ENCODE assay signal across 9 cellular contexts in genomic region chr4:189202182-189202868, GRCh38.
DNase-seq lines count a peak whose midpoint lies in the region; ATAC-seq and TF ChIP-seq lines count a peak whose summit lies in the region.
"Had no signal": no experiment of that assay in that cellular context is flagged by ENCODE, and none has a peak within 500 bp of the region (broad histone marks: within the 10 kb centered on the region; RNA-seq: fewer than 3 reads in every experiment).

No MANE protein-coding gene starts in this region.

- BruUV-seq in Caco-2 (replicated peaks; lab: Mats Ljungman, UMichigan), result no TSS peak

- TF ChIP-seq POLR2A in transverse colon (IDR thresholded peaks at IDR 0.05), result no peak

- H3K9me3 ChIP-seq in Caco-2 (no peaks in the 10 kb centered on the region), MG63 (no peaks in the 10 kb centered on the region), transverse colon (no peaks in the 10 kb centered on the region)

- POLR2A ChIA-PET in Caco-2 (lab: Charles Lee), result no interaction called here

- peak; percentile 63 for ATAC-seq in GM19452 (IDR thresholded peaks at IDR 0.05; ENCODE audit: unreplicated experiment)

- intact Hi-C loops in Caco-2 (cut with micrococcal nuclease; ENCODE audit: unreplicated experiment), result no loop called here
- intact Hi-C loops in transverse colon (cut with DNase I; ENCODE audit: low total_unique reads), result no loop called here

- H3K36me3 Mint-ChIP-seq in Caco-2 (ENCODE audit: insufficient read depth, unreplicated experiment), result no peaks in the 10 kb centered on the region

- H3K9me3 Mint-ChIP-seq in Caco-2 (ENCODE audit: unreplicated experiment), result peaks cover 4% of the 10 kb centered on the region

- CTCF ChIA-PET in Caco-2 (lab: Charles Lee), result no interaction called here

- no peak overlapping the region for H3K4me3 Mint-ChIP-seq in Caco-2 (ENCODE audit: unreplicated experiment)
- H3K4me3 Mint-ChIP-seq: stimulated activated naive CD8-positive, alpha-beta T cell treated with anti-CD3 and anti-CD28 coated beads, Interleukin-15, Interleukin-2, amounts not matched to agents 100 ng/mL and 50 ng/mL, for 24 hours had no signal

- H3K27me3 ChIP-seq in Caco-2 (replicated peaks; ENCODE audit: control insufficient read depth, insufficient read depth, low read length) (no peaks in the 10 kb centered on the region), MG63 (no peaks in the 10 kb centered on the region), transverse colon (no peaks in the 10 kb centered on the region)

- H3K4me1 Mint-ChIP-seq in Caco-2 (ENCODE audit: low read depth, unreplicated experiment), result no peaks in the 10 kb centered on the region

- DNase-seq in Caco-2 (peak in 1 of 2 experiments; percentile 32), MG63 (peak; percentile 76), SKM-1 (lab: John Stamatoyannopoulos, UW; ENCODE audit: unreplicated experiment) (peak; percentile 33), epithelial cell of prostate (ENCODE audit: low read depth, low spot score) (peak; percentile 5), myocyte (ENCODE audit: low read depth) (peak; percentile 64), transverse colon (peak; percentile 24)
- no peak for DNase-seq in central memory CD4-positive, alpha-beta T cell

- H3K4me1 ChIP-seq in Caco-2, result no peaks in the 10 kb centered on the region
- peaks cover 0 to 7% (median 0%) of the 10 kb centered on the region in 4 donors for H3K4me1 ChIP-seq in transverse colon

- in situ Hi-C loops in transverse colon (cut with MboI; ENCODE audit: low pct_ligation_motif_present in 1 of 4, low pct_unique_long_range_greater_than_20kb in 1 of 4, low sequenced_read_pairs in 3 of 4), result no loop called here

- no peak overlapping the region for H3K4me3 ChIP-seq in Caco-2 (ENCODE audit: low read depth, low read length)
- H3K4me3 ChIP-seq in MG63, result peak overlapping the region; percentile 35
- H3K4me3 ChIP-seq in transverse colon, result peak overlapping the region in 1 of 4 donors; percentile 25

- H3K27ac Mint-ChIP-seq in Caco-2 (ENCODE audit: unreplicated experiment), result no peak overlapping the region
- H3K27ac Mint-ChIP-seq: stimulated activated naive CD8-positive, alpha-beta T cell treated with anti-CD3 and anti-CD28 coated beads, Interleukin-15, Interleukin-2, amounts not matched to agents 100 ng/mL and 50 ng/mL, for 24 hours had no signal

- H3K27ac ChIP-seq in epithelial cell of prostate (no peak overlapping the region), transverse colon (no peak overlapping the region)

- WGBS in transverse colon (ENCODE audit: low coverage in 1 of 2), 2 donors, result 8 to 18% methylated on average over 7 to 16 of the region's 16 CpGs

- TF ChIP-seq CTCF in Caco-2 (IDR thresholded peaks at IDR 0.05; ENCODE audit: insufficient read depth in 1 of 2, low read depth in 1 of 2, low read length in 1 of 2, severe bottlenecking in 1 of 2, unreplicated experiment in 1 of 2), result peak; percentile 61 to 79
- peak; percentile 59 to 83 (median 75) for TF ChIP-seq CTCF in transverse colon (IDR thresholded peaks at IDR 0.05)

- H3K27me3 Mint-ChIP-seq in Caco-2 (ENCODE audit: insufficient read depth, unreplicated experiment), result peaks cover 8% of the 10 kb centered on the region
- H3K27me3 Mint-ChIP-seq: stimulated activated naive CD8-positive, alpha-beta T cell treated with anti-CD3 and anti-CD28 coated beads, Interleukin-15, Interleukin-2, amounts not matched to agents 100 ng/mL and 50 ng/mL, for 24 hours had no signal

- H3K36me3 ChIP-seq in Caco-2 (ENCODE audit: control insufficient read depth, insufficient read depth, low read length) (no peaks in the 10 kb centered on the region), MG63 (no peaks in the 10 kb centered on the region), transverse colon (no peaks in the 10 kb centered on the region)

- no peak for TF ChIP-seq EP300 in transverse colon (IDR thresholded peaks at IDR 0.05; ENCODE audit: low read depth)
